16 cellular contexts compared by ENCODE assay signal in genomic region chr3:153273217-153273616, GRCh38.
"Had no signal": no experiment of that assay in that cellular context is flagged by ENCODE, and none has a peak within 500 bp of the region (broad histone marks: within the 10 kb centered on the region; RNA-seq: fewer than 3 reads in every experiment).

No MANE protein-coding gene starts in this region.

- H3K27me3 Mint-ChIP-seq: activated naive CD4-positive, alpha-beta T cell treated with anti-CD3 and anti-CD28 coated beads, Interleukin-2, amount 50 U/mL, for 24 hours; activated T-cell treated with anti-CD3 and anti-CD28 coated beads, Interleukin-2, amount 50 U/mL, for 24 hours; type B pancreatic cell had no signal

- FAIRE-seq: kidney, TTC549 had no signal

- H3K27ac Mint-ChIP-seq: activated naive CD4-positive, alpha-beta T cell treated with anti-CD3 and anti-CD28 coated beads, Interleukin-2, amount 50 U/mL, for 24 hours; activated T-cell treated with anti-CD3 and anti-CD28 coated beads, Interleukin-2, amount 50 U/mL, for 24 hours; T-helper 1 cell treated with Interleukin-12 subunit alpha and Interleukin-12 subunit beta and Interleukin-4 antibody, amounts not matched to agents 30 μg/mL and 1 μg/mL, for 36 hours; type B pancreatic cell had no signal

- DNase-seq: activated CD4-positive, alpha-beta T cell treated with anti-CD3 and anti-CD28 coated beads, Interleukin-2, amount 50 U/mL, for 4 hours; activated effector memory CD4-positive, alpha-beta T cell treated with Interleukin-2 at 50 U/mL for 16 hours; activated T-cell treated with anti-CD3 and anti-CD28 coated beads, Interleukin-2, amount 50 U/mL, for 24 hours; brain microvascular endothelial cell; gastrocnemius medialis; kidney; left ventricle myocardium superior; ovary; stimulated activated CD4-positive, alpha-beta T cell treated with anti-CD3 and anti-CD28 coated beads, Interleukin-4, amount 100 ng/mL, for 1 hour; stimulated activated CD8-positive, alpha-beta memory T cell treated with anti-CD3 and anti-CD28 coated beads, Interleukin-4, amount 100 ng/mL, for 48 hours; stimulated activated naive CD8-positive, alpha-beta T cell treated with anti-CD3 and anti-CD28 coated beads, Interleukin-15, Interleukin-2, amounts not matched to agents 100 U/mL and 50 U/mL, for 24 hours had no signal

- H3K36me3 Mint-ChIP-seq: activated naive CD4-positive, alpha-beta T cell treated with anti-CD3 and anti-CD28 coated beads, Interleukin-2, amount 50 U/mL, for 24 hours; type B pancreatic cell had no signal

- H3K4me3 ChIP-seq: gastrocnemius medialis, ovary, suprapubic skin had no signal

- ATAC-seq: gastrocnemius medialis; left ventricle myocardium superior; stimulated activated naive CD8-positive, alpha-beta T cell treated with anti-CD3 and anti-CD28 coated beads, Interleukin-15, Interleukin-2, amounts not matched to agents 100 U/mL and 50 U/mL, for 24 hours had no signal

- H3K9me3 Mint-ChIP-seq: activated naive CD4-positive, alpha-beta T cell treated with anti-CD3 and anti-CD28 coated beads, Interleukin-2, amount 50 U/mL, for 24 hours; activated T-cell treated with anti-CD3 and anti-CD28 coated beads, Interleukin-2, amount 50 U/mL, for 24 hours; T-helper 1 cell treated with Interleukin-12 subunit alpha and Interleukin-12 subunit beta and Interleukin-4 antibody, amounts not matched to agents 30 μg/mL and 1 μg/mL, for 36 hours; type B pancreatic cell had no signal

- H3K4me3 Mint-ChIP-seq: activated naive CD4-positive, alpha-beta T cell treated with anti-CD3 and anti-CD28 coated beads, Interleukin-2, amount 50 U/mL, for 24 hours; activated T-cell treated with anti-CD3 and anti-CD28 coated beads, Interleukin-2, amount 50 U/mL, for 24 hours; T-helper 1 cell treated with Interleukin-12 subunit alpha and Interleukin-12 subunit beta and Interleukin-4 antibody, amounts not matched to agents 30 μg/mL and 1 μg/mL, for 36 hours; type B pancreatic cell had no signal

- H3K27me3 ChIP-seq: brain microvascular endothelial cell, gastrocnemius medialis, ovary, suprapubic skin had no signal

- H3K36me3 ChIP-seq: brain microvascular endothelial cell, gastrocnemius medialis, ovary, suprapubic skin had no signal
